In genomic region chr5:35129921-35130485, GRCh38 we compare ENCODE assay signal across 10 cellular contexts.
DNase-seq lines count a peak whose midpoint lies in the region; ATAC-seq and TF ChIP-seq lines count a peak whose summit lies in the region.
"Had no signal": no experiment of that assay in that cellular context is flagged by ENCODE, and none has a peak within 500 bp of the region (broad histone marks: within the 10 kb centered on the region; RNA-seq: fewer than 3 reads in every experiment).

No MANE protein-coding gene starts in this region.

- peak; percentile 90 for DNase-seq in H4 (ENCODE audit: low spot score)
- peak; percentile 44 to 46 for DNase-seq in activated CD4-positive, alpha-beta T cell treated with anti-CD3 and anti-CD28 coated beads for 4 hours
- peak; percentile 18 to 40 for DNase-seq in stimulated activated CD4-positive, alpha-beta T cell treated with anti-CD3 and anti-CD28 coated beads, Interleukin-4, amount 100 ng/mL, for 4 hours
- no peak for DNase-seq in ecto neural progenitor cell (ENCODE audit: low spot score)
- no peak for DNase-seq in neural progenitor cell (ENCODE audit: low spot score)
- DNase-seq: gastrocnemius medialis, NCI-H774 had no signal

- H3K79me2 ChIP-seq in neural progenitor cell (ENCODE audit: low read depth), result no peaks in the 10 kb centered on the region

- H3K27ac ChIP-seq in neural progenitor cell, result no peak overlapping the region
- H3K27ac ChIP-seq: gastrocnemius medialis had no signal

- H3K9me3 ChIP-seq in neural progenitor cell (ENCODE audit: low read depth), result no peaks in the 10 kb centered on the region
- H3K9me3 ChIP-seq: gastrocnemius medialis had no signal

- H3K27ac Mint-ChIP-seq in dendritic cell treated with granulocyte-macrophage colony-stimulating factor and Interleukin-4, amounts not matched to agents 40 ng/mL and 50 ng/mL, for 4 days, result peak overlapping the region; percentile 3
- H3K27ac Mint-ChIP-seq in neural progenitor cell, result no peak overlapping the region

- H3K4me3 Mint-ChIP-seq in dendritic cell treated with granulocyte-macrophage colony-stimulating factor and Interleukin-4, amounts not matched to agents 40 ng/mL and 50 ng/mL, for 4 days, result no peak overlapping the region
- H3K4me3 Mint-ChIP-seq in neural progenitor cell, result no peak overlapping the region

- TF ChIP-seq CTCF in neural progenitor cell (IDR thresholded peaks at IDR 0.05), result no peak

- H3K9ac ChIP-seq in neural progenitor cell, result no peak overlapping the region

- H3K27me3 Mint-ChIP-seq in dendritic cell treated with granulocyte-macrophage colony-stimulating factor and Interleukin-4, amounts not matched to agents 40 ng/mL and 50 ng/mL, for 4 days, result no peaks in the 10 kb centered on the region
- H3K27me3 Mint-ChIP-seq in neural progenitor cell (ENCODE audit: insufficient read depth, low read depth), result no peaks in the 10 kb centered on the region

- H4K20me1 ChIP-seq in neural progenitor cell (ENCODE audit: low read depth), result no peaks in the 10 kb centered on the region

- no peak overlapping the region for H3K4me2 ChIP-seq in neural progenitor cell

- no peaks in the 10 kb centered on the region for H3K4me1 ChIP-seq in neural progenitor cell
- H3K4me1 ChIP-seq: gastrocnemius medialis had no signal

- no peaks in the 10 kb centered on the region for H3K36me3 ChIP-seq in neural progenitor cell
- H3K36me3 ChIP-seq: gastrocnemius medialis had no signal

- no peaks in the 10 kb centered on the region for H3K36me3 Mint-ChIP-seq in dendritic cell treated with granulocyte-macrophage colony-stimulating factor and Interleukin-4, amounts not matched to agents 40 ng/mL and 50 ng/mL, for 4 days (ENCODE audit: low read depth)
- H3K36me3 Mint-ChIP-seq in neural progenitor cell, result no peaks in the 10 kb centered on the region

- no peaks in the 10 kb centered on the region for H3K27me3 ChIP-seq in neural progenitor cell
- H3K27me3 ChIP-seq: gastrocnemius medialis had no signal

- no peaks in the 10 kb centered on the region for H3K9me3 Mint-ChIP-seq in dendritic cell treated with granulocyte-macrophage colony-stimulating factor and Interleukin-4, amounts not matched to agents 40 ng/mL and 50 ng/mL, for 4 days
- H3K9me3 Mint-ChIP-seq in neural progenitor cell, result no peaks in the 10 kb centered on the region

- no peaks in the 10 kb centered on the region for H3F3A ChIP-seq in neural progenitor cell (ENCODE audit: low read depth)

- intact Hi-C loops in dendritic cell treated with granulocyte-macrophage colony-stimulating factor and Interleukin-4, amounts not matched to agents 40 ng/mL and 50 ng/mL, for 4 days (cut with micrococcal nuclease), result no loop called here

- H2AFZ ChIP-seq in neural progenitor cell (replicated peaks), result no peak overlapping the region

- peaks cover 28% of the 10 kb centered on the region for H3K4me1 Mint-ChIP-seq in dendritic cell treated with granulocyte-macrophage colony-stimulating factor and Interleukin-4, amounts not matched to agents 40 ng/mL and 50 ng/mL, for 4 days (ENCODE audit: low read depth)
- no peaks in the 10 kb centered on the region for H3K4me1 Mint-ChIP-seq in neural progenitor cell

- H3K4me3 ChIP-seq in neural progenitor cell, result no peak overlapping the region
- H3K4me3 ChIP-seq: gastrocnemius medialis had no signal

- no peak for ATAC-seq in GM21737 (IDR thresholded peaks at IDR 0.05; ENCODE audit: unreplicated experiment)
- ATAC-seq in HG03039 (IDR thresholded peaks at IDR 0.05; ENCODE audit: unreplicated experiment), result no peak
- ATAC-seq: gastrocnemius medialis had no signal

Comparison
In these comparisons a context has a peak if more than half of its experiments do, and no peak if none do; other contexts are left out.
1. DNase-seq: peak in H4 (single experiment), activated CD4-positive, alpha-beta T cell treated with anti-CD3 and anti-CD28 coated beads for 4 hours (2 of 2) and stimulated activated CD4-positive, alpha-beta T cell treated with anti-CD3 and anti-CD28 coated beads, Interleukin-4, amount 100 ng/mL, for 4 hours (2 of 2); none in ecto neural progenitor cell (single experiment) and neural progenitor cell (single experiment).